In the genomic region with DNA sequence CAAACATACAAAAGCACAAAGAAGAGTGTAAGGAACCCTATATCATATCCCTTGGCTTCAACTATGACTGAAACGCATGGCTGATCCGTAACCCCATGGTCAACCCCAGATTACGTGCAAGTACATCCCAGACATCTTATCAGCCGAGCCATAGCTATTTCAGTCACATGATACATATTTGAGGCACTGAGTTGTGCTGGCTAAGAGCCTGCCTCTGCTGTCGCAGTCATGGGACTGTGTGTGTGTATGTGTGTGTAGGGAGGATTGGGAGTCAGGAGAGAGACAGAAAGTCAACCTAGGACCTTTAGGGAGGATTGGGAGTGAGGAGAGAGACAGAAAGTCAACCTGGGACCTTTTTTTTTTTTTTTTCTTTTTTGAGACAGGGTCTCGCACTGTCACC, we compare ENCODE assay signal across 16 cellular contexts. TPM values are rescaled to one million over a fixed set of nuclear protein-coding genes. Genes with fewer than 3 reads are reported as not detected.
DNase-seq lines count a peak whose midpoint lies in the region; ATAC-seq and TF ChIP-seq lines count a peak whose summit lies in the region.
"Had no signal": no experiment of that assay in that cellular context is flagged by ENCODE, and none has a peak within 500 bp of the region (broad histone marks: within the 10 kb centered on the region; RNA-seq: fewer than 3 reads in every experiment).

No MANE protein-coding gene starts in this region.

- H3K27me3 Mint-ChIP-seq in activated T-helper 2 cell treated with anti-CD3 and anti-CD28 coated beads, Interferon-gamma antibody, Interleukin-2, Interleukin-4, amounts not matched to agents 10 μg/mL and 5 μg/mL and 100 μg/mL, durations not matched to agents 14 hours and 24 hours and 36 hours (ENCODE audit: low read depth) = no peaks in the 10 kb centered on the region
- no peaks in the 10 kb centered on the region for H3K27me3 Mint-ChIP-seq in activated naive CD4-positive, alpha-beta T cell treated with anti-CD3 and anti-CD28 coated beads for 36 hours (ENCODE audit: low read depth)
- H3K27me3 Mint-ChIP-seq: dendritic cell treated with granulocyte-macrophage colony-stimulating factor and Interleukin-4, amounts not matched to agents 40 ng/mL and 50 ng/mL, for 4 days had no signal

- peaks cover 7% of the 10 kb centered on the region for H3K9me3 Mint-ChIP-seq in activated T-helper 2 cell treated with anti-CD3 and anti-CD28 coated beads, Interferon-gamma antibody, Interleukin-2, Interleukin-4, amounts not matched to agents 10 μg/mL and 5 μg/mL and 100 μg/mL, durations not matched to agents 14 hours and 24 hours and 36 hours
- no peaks in the 10 kb centered on the region for H3K9me3 Mint-ChIP-seq in activated naive CD4-positive, alpha-beta T cell treated with anti-CD3 and anti-CD28 coated beads for 36 hours
- H3K9me3 Mint-ChIP-seq: dendritic cell treated with granulocyte-macrophage colony-stimulating factor and Interleukin-4, amounts not matched to agents 40 ng/mL and 50 ng/mL, for 4 days had no signal

- peaks cover 51% of the 10 kb centered on the region for H3K36me3 Mint-ChIP-seq in activated T-helper 2 cell treated with anti-CD3 and anti-CD28 coated beads, Interferon-gamma antibody, Interleukin-2, Interleukin-4, amounts not matched to agents 10 μg/mL and 5 μg/mL and 100 μg/mL, durations not matched to agents 14 hours and 24 hours and 36 hours (ENCODE audit: low read depth)
- peaks cover 26% of the 10 kb centered on the region for H3K36me3 Mint-ChIP-seq in activated naive CD4-positive, alpha-beta T cell treated with anti-CD3 and anti-CD28 coated beads for 36 hours (ENCODE audit: low read depth)

- peak overlapping the region; percentile 36 for H3K27ac Mint-ChIP-seq in activated T-helper 2 cell treated with anti-CD3 and anti-CD28 coated beads, Interferon-gamma antibody, Interleukin-2, Interleukin-4, amounts not matched to agents 10 μg/mL and 5 μg/mL and 100 μg/mL, durations not matched to agents 14 hours and 24 hours and 36 hours
- no peak overlapping the region for H3K27ac Mint-ChIP-seq in activated naive CD4-positive, alpha-beta T cell treated with anti-CD3 and anti-CD28 coated beads for 36 hours
- H3K27ac Mint-ChIP-seq: dendritic cell treated with granulocyte-macrophage colony-stimulating factor and Interleukin-4, amounts not matched to agents 40 ng/mL and 50 ng/mL, for 4 days had no signal

- intact Hi-C loops in activated T-helper 2 cell treated with anti-CD3 and anti-CD28 coated beads, Interferon-gamma antibody, Interleukin-2, Interleukin-4, amounts not matched to agents 10 μg/mL and 5 μg/mL and 100 μg/mL, durations not matched to agents 14 hours and 24 hours and 36 hours (cut with micrococcal nuclease) = no loop called here
- intact Hi-C loops in heart right ventricle (cut with DNase I) = loop anchor here in 4 of 10 donors (2.0 to 10.0 kb wide), 3 partner anchors 38 to 1004 kb away; a partner anchor contains a TSS
- intact Hi-C loops in activated naive CD4-positive, alpha-beta T cell treated with anti-CD3 and anti-CD28 coated beads for 36 hours (cut with micrococcal nuclease) = no loop called here

- H3K36me3 ChIP-seq in heart right ventricle = peaks cover 0 to 43% (median 3%) of the 10 kb centered on the region in 9 donors

- H3K4me1 ChIP-seq in heart right ventricle = peaks cover 22 to 84% (median 66%) of the 10 kb centered on the region in 9 donors

- H3K27me3 ChIP-seq in heart right ventricle = no peaks in the 10 kb centered on the region

- no peak overlapping the region for H3K4me3 ChIP-seq in heart right ventricle

- peak overlapping the region; percentile 52 to 89 (median 79) for H3K27ac ChIP-seq in heart right ventricle

- peak; percentile 72 to 88 (median 84) for ATAC-seq in heart right ventricle
- ATAC-seq in HG03159 (IDR thresholded peaks at IDR 0.05; ENCODE audit: unreplicated experiment) = no peak
- ATAC-seq in GM18520 (IDR thresholded peaks at IDR 0.05; ENCODE audit: unreplicated experiment) = no peak
- ATAC-seq: left colon had no signal

- no peak for TF ChIP-seq CTCF in heart right ventricle (IDR thresholded peaks at IDR 0.05)

- 43 to 59% methylated on average over 6 of the region's 6 CpGs for whole genome bisulfite sequencing in heart right ventricle, 2 donors

- DNase-seq in Caki2 (ENCODE audit: low read depth) (peak; percentile 44), heart right ventricle (peak; percentile 25 to 70), non-pigmented ciliary epithelial cell (ENCODE audit: low read depth) (peak; percentile 42), NCI-H2171 treated with DMSO at 0.1 percent for 48 hours (lab: John Stamatoyannopoulos, UW) (no peak)
- no peak for DNase-seq in activated T-helper 2 cell treated with anti-CD3 and anti-CD28 coated beads, Interferon-gamma antibody, Interleukin-2, Interleukin-4, amounts not matched to agents 10 μg/mL and 5 μg/mL and 100 μg/mL, durations not matched to agents 14 hours and 24 hours and 36 hours (ENCODE audit: low spot score)
- DNase-seq in activated naive CD4-positive, alpha-beta T cell treated with anti-CD3 and anti-CD28 coated beads for 36 hours = no peak
- DNase-seq: activated CD4-positive, alpha-beta T cell treated with anti-CD3 and anti-CD28 coated beads, Interleukin-2, amount 50 U/mL, for 4 hours; activated naive CD4-positive, alpha-beta T cell; EL; KG1; left colon; nucleus accumbens; T-helper 1 cell had no signal

- H3K9me3 ChIP-seq in heart right ventricle = no peaks in the 10 kb centered on the region

- no peak overlapping the region for H3K4me3 Mint-ChIP-seq in activated T-helper 2 cell treated with anti-CD3 and anti-CD28 coated beads, Interferon-gamma antibody, Interleukin-2, Interleukin-4, amounts not matched to agents 10 μg/mL and 5 μg/mL and 100 μg/mL, durations not matched to agents 14 hours and 24 hours and 36 hours (ENCODE audit: low read depth)
- H3K4me3 Mint-ChIP-seq in activated naive CD4-positive, alpha-beta T cell treated with anti-CD3 and anti-CD28 coated beads for 36 hours = no peak overlapping the region
- H3K4me3 Mint-ChIP-seq: dendritic cell treated with granulocyte-macrophage colony-stimulating factor and Interleukin-4, amounts not matched to agents 40 ng/mL and 50 ng/mL, for 4 days had no signal

- CTCF ChIA-PET in activated naive CD4-positive, alpha-beta T cell treated with anti-CD3 and anti-CD28 coated beads for 36 hours (lab: Charles Lee) = interaction anchor here (0.6 to 1.7 kb wide), 3 partner anchors 89 to 123 kb away, joined by 3 read pairs; no protein-coding TSS in a partner anchor

- H3K4me1 Mint-ChIP-seq in activated T-helper 2 cell treated with anti-CD3 and anti-CD28 coated beads, Interferon-gamma antibody, Interleukin-2, Interleukin-4, amounts not matched to agents 10 μg/mL and 5 μg/mL and 100 μg/mL, durations not matched to agents 14 hours and 24 hours and 36 hours (ENCODE audit: low read depth) = peaks cover 43% of the 10 kb centered on the region
- H3K4me1 Mint-ChIP-seq in activated naive CD4-positive, alpha-beta T cell treated with anti-CD3 and anti-CD28 coated beads for 36 hours (ENCODE audit: low read depth) = peaks cover 23% of the 10 kb centered on the region

- in situ Hi-C loops in Caki2 (cut with HindIII; ENCODE audit: low pct_unique_long_range_greater_than_20kb, low sequenced_read_pairs) = no loop called here

RNA-seq across cellular contexts. Expression of a gene that starts 8.4 kb away (rescaled TPM):
- total RNA-seq in Caki2 (2014; rRNA removed; shearing (Covaris generic); ENCODE audit: low replicate concordance) = 15.1 and 27.6 TPM in 2 replicates
- total RNA-seq in activated T-helper 2 cell treated with anti-CD3 and anti-CD28 coated beads, Interferon-gamma antibody, Interleukin-2, Interleukin-4, amounts not matched to agents 10 μg/mL and 5 μg/mL and 100 μg/mL, durations not matched to agents 14 hours and 24 hours and 36 hours = 78.1 and 85.9 TPM in 2 replicates
- 10 to 100 TPM; 55.9 to 94.7 (median 68.7) TPM for total RNA-seq in heart right ventricle
- 10 to 100 TPM; 19.5 to 36.3 TPM for polyA plus RNA-seq in heart right ventricle
- 10 to 100 TPM; 76.2 to 78.0 TPM for total RNA-seq in activated naive CD4-positive, alpha-beta T cell treated with anti-CD3 and anti-CD28 coated beads for 36 hours

Comparison
In these comparisons a context has a peak if more than half of its experiments do, and no peak if none do; other contexts are left out.
1. DNase-seq: peak in Caki2 (single experiment), heart right ventricle (2 of 2) and non-pigmented ciliary epithelial cell (single experiment); none in activated T-helper 2 cell treated with anti-CD3 and anti-CD28 coated beads, Interferon-gamma antibody, Interleukin-2, Interleukin-4, amounts not matched to agents 10 μg/mL and 5 μg/mL and 100 μg/mL, durations not matched to agents 14 hours and 24 hours and 36 hours (single experiment), NCI-H2171 treated with DMSO at 0.1 percent for 48 hours (single experiment) and activated naive CD4-positive, alpha-beta T cell treated with anti-CD3 and anti-CD28 coated beads for 36 hours (single experiment).
2. ATAC-seq: peak in heart right ventricle (8 of 8); none in HG03159 (single experiment) and GM18520 (single experiment).